1 cellular context compared by ENCODE assay signal in genomic region chr6:42322676-42323075, GRCh38.
TF ChIP-seq lines count a peak whose summit lies in the region.

No MANE protein-coding gene starts in this region.

TF ChIP-seq in HepG2, 621 proteins besides CTCF, POLR2A, EP300 and RAD21 (continued from another document):
- TF ChIP-seq ZNF318 (CRISPR knock-in tag; IDR thresholded peaks at IDR 0.05) = no peak
- no peak for TF ChIP-seq TFDP1 (CRISPR knock-in tag; IDR thresholded peaks at IDR 0.05; ENCODE audit: borderline replicate concordance)
- TF ChIP-seq MZF1 (CRISPR knock-in tag; IDR thresholded peaks at IDR 0.05; ENCODE audit: borderline replicate concordance) = no peak
- TF ChIP-seq MYPOP (CRISPR knock-in tag; IDR thresholded peaks at IDR 0.05) = no peak
- no peak for TF ChIP-seq RFX5 (IDR thresholded peaks at IDR 0.05; ENCODE audit: low read depth, low read length)
- no peak for TF ChIP-seq ARID3A (IDR thresholded peaks at IDR 0.05; ENCODE audit: low read depth, low read length)
- TF ChIP-seq ZNF839 (CRISPR knock-in tag; IDR thresholded peaks at IDR 0.05; ENCODE audit: borderline replicate concordance) = no peak
- no peak for TF ChIP-seq REL (CRISPR knock-in tag; conservative IDR thresholded peaks at IDR 0.05)
- no peak for TF ChIP-seq ARNT2 (CRISPR knock-in tag; IDR thresholded peaks at IDR 0.05; ENCODE audit: low read depth)
- no peak for TF ChIP-seq ZKSCAN1 (IDR thresholded peaks at IDR 0.05; ENCODE audit: low read length)
